17 cellular contexts compared by ENCODE assay signal in genomic region chr6:38178584-38178886, GRCh38.
"Had no signal": no experiment of that assay in that cellular context is flagged by ENCODE, and none has a peak within 500 bp of the region (broad histone marks: within the 10 kb centered on the region; RNA-seq: fewer than 3 reads in every experiment).

No MANE protein-coding gene starts in this region.

- FAIRE-seq: colon, small intestine had no signal

- H3K36me3 Mint-ChIP-seq: activated naive CD4-positive, alpha-beta T cell treated with anti-CD3 and anti-CD28 coated beads, Interleukin-2, amount 50 U/mL, for 72 hours had no signal

- H3K36me3 ChIP-seq: gastrocnemius medialis, right lobe of liver had no signal

- DNase-seq: activated CD4-positive, alpha-beta memory T cell treated with anti-CD3 and anti-CD28 coated beads, Interleukin-2, amount 10 ng/mL, durations not matched to agents 7 days and 5 days; activated T-cell treated with anti-CD3 and anti-CD28 coated beads for 4 hours; esophagus squamous epithelium; gastrocnemius medialis; hypothalamus; mesendoderm; naive thymus-derived CD4-positive, alpha-beta T cell; small intestine; stimulated activated CD4-positive, alpha-beta T cell treated with anti-CD3 and anti-CD28 coated beads, Interleukin-15, amount 100 ng/mL, for 24 hours; stimulated activated naive CD4-positive, alpha-beta T cell had no signal

- H3K27ac Mint-ChIP-seq: activated CD4-positive, alpha-beta memory T cell treated with anti-CD3 and anti-CD28 coated beads, Interleukin-2, amount 10 ng/mL, durations not matched to agents 7 days and 5 days; T-helper 1 cell treated with Interleukin-12 subunit alpha and Interleukin-12 subunit beta and Interleukin-4 antibody, amounts not matched to agents 30 μg/mL and 1 μg/mL, for 36 hours had no signal

- H3K27me3 Mint-ChIP-seq: activated CD4-positive, alpha-beta memory T cell treated with anti-CD3 and anti-CD28 coated beads, Interleukin-2, amount 10 ng/mL, durations not matched to agents 7 days and 5 days; naive thymus-derived CD4-positive, alpha-beta T cell had no signal

- H3K9me3 ChIP-seq: esophagus squamous epithelium, gastrocnemius medialis, right lobe of liver had no signal

- ATAC-seq: activated naive CD4-positive, alpha-beta T cell treated with anti-CD3 and anti-CD28 coated beads, Interleukin-2, amount 50 U/mL, for 72 hours; gastrocnemius medialis; naive thymus-derived CD4-positive, alpha-beta T cell; right lobe of liver had no signal

- H3K4me3 Mint-ChIP-seq: activated CD4-positive, alpha-beta memory T cell treated with anti-CD3 and anti-CD28 coated beads, Interleukin-2, amount 10 ng/mL, durations not matched to agents 7 days and 5 days; brain; naive thymus-derived CD4-positive, alpha-beta T cell; neural crest cell; T-helper 1 cell treated with Interleukin-12 subunit alpha and Interleukin-12 subunit beta and Interleukin-4 antibody, amounts not matched to agents 30 μg/mL and 1 μg/mL, for 36 hours had no signal

- H3K27ac ChIP-seq: gastrocnemius medialis, right lobe of liver had no signal

- H3K4me3 ChIP-seq: dorsolateral prefrontal cortex, esophagus squamous epithelium, gastrocnemius medialis, right lobe of liver had no signal

- H3K9me3 Mint-ChIP-seq: activated CD4-positive, alpha-beta memory T cell treated with anti-CD3 and anti-CD28 coated beads, Interleukin-2, amount 10 ng/mL, durations not matched to agents 7 days and 5 days; activated naive CD4-positive, alpha-beta T cell treated with anti-CD3 and anti-CD28 coated beads, Interleukin-2, amount 50 U/mL, for 72 hours; brain; neural crest cell; T-helper 1 cell treated with Interleukin-12 subunit alpha and Interleukin-12 subunit beta and Interleukin-4 antibody, amounts not matched to agents 30 μg/mL and 1 μg/mL, for 36 hours had no signal

- H3K27me3 ChIP-seq: dorsolateral prefrontal cortex, esophagus squamous epithelium, gastrocnemius medialis, right lobe of liver had no signal
